In genomic region chr17:65558683-65559311, GRCh38 we compare ENCODE assay signal across 9 cellular contexts. TPM values are rescaled to one million over a fixed set of nuclear protein-coding genes. Genes with fewer than 3 reads are reported as not detected.
A peak's percentile ranks its signal among the peaks of the same experiment; 100 is the strongest.
DNase-seq lines count a peak whose midpoint lies in the region; ATAC-seq and TF ChIP-seq lines count a peak whose summit lies in the region.
"Had no signal": no experiment of that assay in that cellular context is flagged by ENCODE, and none has a peak within 500 bp of the region (broad histone marks: within the 10 kb centered on the region; RNA-seq: fewer than 3 reads in every experiment).

No MANE protein-coding gene starts in this region.

- H3K27me3 ChIP-seq in thyroid gland: no peaks in the 10 kb centered on the region

- DNase-seq in activated T-cell treated with anti-CD3 and anti-CD28 coated beads, Interleukin-2, amount 50 U/mL, for 1 hour: peak; percentile 37
- DNase-seq in activated T-cell treated with anti-CD3 and anti-CD28 coated beads for 4 hours (no peak), memory B cell (ENCODE audit: low spot score in 2 of 2) (no peak), thyroid gland (peak; percentile 32 to 34), NCI-H146 treated with DMSO at 0.1 percent for 48 hours (lab: John Stamatoyannopoulos, UW; ENCODE audit: unreplicated experiment) (no peak), hippocampal formation (lab: John Stamatoyannopoulos, UW) (no peak)
- DNase-seq in activated naive CD4-positive, alpha-beta T cell treated with anti-CD3 and anti-CD28 coated beads, Interleukin-2, amount 50 U/mL, for 72 hours (ENCODE audit: low spot score in 2 of 2): peak in 1 of 2 donors; percentile 22
- DNase-seq in activated CD4-positive, CD25-positive, alpha-beta regulatory T cell (lab: John Stamatoyannopoulos, UW): no peak
- DNase-seq: NCI-H1930 had no signal

- peak overlapping the region in 1 of 3 donors; percentile 85 for H3K27ac ChIP-seq in thyroid gland

- no peak for TF ChIP-seq CTCF in thyroid gland (IDR thresholded peaks at IDR 0.05)

- H3K4me3 Mint-ChIP-seq in memory B cell: peak overlapping the region; percentile 68

- WGBS in thyroid gland, 2 donors: 24 to 26% methylated on average over 22 of the region's 22 CpGs

- H3K36me3 Mint-ChIP-seq in activated naive CD4-positive, alpha-beta T cell treated with anti-CD3 and anti-CD28 coated beads, Interleukin-2, amount 50 U/mL, for 72 hours: no peaks in the 10 kb centered on the region
- H3K36me3 Mint-ChIP-seq in memory B cell: no peaks in the 10 kb centered on the region

- H3K9me3 Mint-ChIP-seq in activated naive CD4-positive, alpha-beta T cell treated with anti-CD3 and anti-CD28 coated beads, Interleukin-2, amount 50 U/mL, for 72 hours: no peaks in the 10 kb centered on the region
- no peaks in the 10 kb centered on the region for H3K9me3 Mint-ChIP-seq in memory B cell

- intact Hi-C loops in thyroid gland (cut with DNase I): loop anchor here (5.0 to 10.0 kb wide), 3 partner anchors 101 to 264 kb away; no protein-coding TSS in a partner anchor

- peaks cover 6 to 22% of the 10 kb centered on the region in 2 donors for H3K4me1 ChIP-seq in thyroid gland

- peak overlapping the region; percentile 11 to 97 (median 88) for H3K4me3 ChIP-seq in thyroid gland (replicated peaks in 1 of 3)

- no peak for TF ChIP-seq POLR2A in thyroid gland (IDR thresholded peaks at IDR 0.05)

- H3K9me3 ChIP-seq in thyroid gland: no peaks in the 10 kb centered on the region

- no peak for ATAC-seq in activated naive CD4-positive, alpha-beta T cell treated with anti-CD3 and anti-CD28 coated beads, Interleukin-2, amount 50 U/mL, for 72 hours
- no peak for ATAC-seq in memory B cell (ENCODE audit: low read depth)

- peak overlapping the region; percentile 15 to 74 for H3K27ac Mint-ChIP-seq in activated naive CD4-positive, alpha-beta T cell treated with anti-CD3 and anti-CD28 coated beads, Interleukin-2, amount 50 U/mL, for 72 hours
- H3K27ac Mint-ChIP-seq in memory B cell: no peak overlapping the region

- no peaks in the 10 kb centered on the region for H3K36me3 ChIP-seq in thyroid gland

- H3K4me1 Mint-ChIP-seq in memory B cell: peaks cover 12% of the 10 kb centered on the region

- H3K27me3 Mint-ChIP-seq in memory B cell: peaks cover 8% of the 10 kb centered on the region

RNA-seq across cellular contexts. Expression of gene AXIN2, which starts 2.7 kb away (rescaled TPM):
- 1 to 10 TPM in 1 of 2 donors, under 1 TPM in 1; 0.96 to 3.6 TPM for total RNA-seq in activated naive CD4-positive, alpha-beta T cell treated with anti-CD3 and anti-CD28 coated beads, Interleukin-2, amount 50 U/mL, for 72 hours
- 10 to 100 TPM; 23.9 to 54.3 (median 42.8) TPM for total RNA-seq in thyroid gland

Comparison
In these comparisons a context has a peak if more than half of its experiments do, and no peak if none do; other contexts are left out.
1. DNase-seq: peak in activated T-cell treated with anti-CD3 and anti-CD28 coated beads, Interleukin-2, amount 50 U/mL, for 1 hour (single experiment) and thyroid gland (2 of 2); none in activated T-cell treated with anti-CD3 and anti-CD28 coated beads for 4 hours (single experiment), memory B cell (0 of 2), NCI-H146 treated with DMSO at 0.1 percent for 48 hours (single experiment), hippocampal formation (0 of 2) and activated CD4-positive, CD25-positive, alpha-beta regulatory T cell (0 of 4).
2. RNA of gene AXIN2, which starts 2.7 kb away (total RNA-seq): 23.9 to 54.3 TPM in thyroid gland; 0.96 to 3.6 TPM in activated naive CD4-positive, alpha-beta T cell treated with anti-CD3 and anti-CD28 coated beads, Interleukin-2, amount 50 U/mL, for 72 hours; every median in the first group is over 4 times any median in the second.